In the genomic region with DNA sequence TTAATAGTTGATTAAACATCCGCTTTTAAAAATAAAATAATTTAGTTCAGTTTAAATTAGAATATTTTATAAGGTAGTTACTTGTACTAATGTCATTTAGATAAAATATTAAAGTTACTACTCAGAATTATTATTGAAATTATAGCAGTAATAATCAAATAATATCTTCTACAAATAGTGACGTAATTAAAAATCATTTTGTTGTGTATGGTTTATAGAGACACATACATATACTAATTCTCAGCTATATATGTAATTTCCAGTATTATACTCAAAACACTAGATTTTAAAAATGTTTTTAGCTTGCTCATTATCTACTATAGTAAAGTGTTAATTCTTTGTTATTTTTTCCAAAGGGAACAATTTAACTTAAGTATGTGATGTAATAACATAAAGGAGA, we compare ENCODE assay signal across 28 cellular contexts.
"Had no signal": no experiment of that assay in that cellular context is flagged by ENCODE, and none has a peak within 500 bp of the region (broad histone marks: within the 10 kb centered on the region; RNA-seq: fewer than 3 reads in every experiment).

No MANE protein-coding gene starts in this region.

- FAIRE-seq: colon, endometrium, endothelial cell of umbilical vein, frontal cortex had no signal

- ATAC-seq: effector memory CD8-positive, alpha-beta T cell; esophagus mucosa; gastrocnemius medialis; gastroesophageal sphincter; heart left ventricle; heart right ventricle had no signal

- H3K27ac ChIP-seq: colonic mucosa, coronary artery, dorsolateral prefrontal cortex, epithelial cell of prostate, esophagus muscularis mucosa, esophagus squamous epithelium, foreskin keratinocyte, gastrocnemius medialis, gastroesophageal sphincter, heart left ventricle, heart right ventricle had no signal

- H3K4me1 ChIP-seq: colonic mucosa, esophagus muscularis mucosa, esophagus squamous epithelium, foreskin keratinocyte, gastrocnemius medialis, gastroesophageal sphincter, heart left ventricle, heart right ventricle had no signal

- DNase-seq: colonic mucosa; cortex of kidney; dermis blood vessel endothelial cell; dorsolateral prefrontal cortex; effector CD4-positive, alpha-beta T cell; effector CD8-positive, alpha-beta T cell; effector memory CD4-positive, alpha-beta T cell; effector memory CD8-positive, alpha-beta T cell; endodermal cell; erythroblast; esophagus squamous epithelium; foreskin fibroblast; foreskin melanocyte; gastrocnemius medialis; glutamatergic neuron; head of caudate nucleus; heart left ventricle; heart right ventricle had no signal

- H3K4me3 ChIP-seq: colonic mucosa, coronary artery, dorsolateral prefrontal cortex, esophagus muscularis mucosa, esophagus squamous epithelium, gastrocnemius medialis, gastroesophageal sphincter, heart left ventricle, heart right ventricle had no signal

- H3K9me3 ChIP-seq: colonic mucosa, esophagus muscularis mucosa, esophagus squamous epithelium, gastrocnemius medialis, gastroesophageal sphincter, heart left ventricle, heart right ventricle had no signal

- H3K27me3 ChIP-seq: colonic mucosa, esophagus muscularis mucosa, esophagus squamous epithelium, foreskin keratinocyte, gastrocnemius medialis, gastroesophageal sphincter, heart left ventricle, heart right ventricle had no signal

- H3K36me3 ChIP-seq: colonic mucosa, esophagus muscularis mucosa, esophagus squamous epithelium, gastrocnemius medialis, gastroesophageal sphincter, heart left ventricle, heart right ventricle had no signal
